8 cellular contexts compared by ENCODE assay signal in genomic region chr17:48577946-48578615, GRCh38. TPM values are rescaled to one million over a fixed set of nuclear protein-coding genes. Genes with fewer than 3 reads are reported as not detected.
DNase-seq lines count a peak whose midpoint lies in the region; ATAC-seq and TF ChIP-seq lines count a peak whose summit lies in the region.

Gene HOXB4 (minus strand): TSS chr17:48578350. CDS start chr17:48578319, 31 bp downstream.

- H3K36me3 ChIP-seq in prostate gland, result no peaks in the 10 kb centered on the region

- peak within 1 kb of the TSS; percentile 75 for H3K27ac Mint-ChIP-seq in activated T-helper 2 cell treated with anti-CD3 and anti-CD28 coated beads, Interferon-gamma antibody, Interleukin-2, Interleukin-4, amounts not matched to agents 10 μg/mL and 5 μg/mL and 100 μg/mL, durations not matched to agents 14 hours and 24 hours and 36 hours

- DNase-seq in Daoy (ENCODE audit: low read depth), result peak; percentile 75
- peak; percentile 92 for DNase-seq in OCI-M1 (lab: John Stamatoyannopoulos, UW)
- DNase-seq in activated T-helper 2 cell treated with anti-CD3 and anti-CD28 coated beads, Interferon-gamma antibody, Interleukin-2, Interleukin-4, amounts not matched to agents 10 μg/mL and 5 μg/mL and 100 μg/mL, durations not matched to agents 14 hours and 24 hours and 36 hours (ENCODE audit: low spot score), result peak; percentile 70
- DNase-seq in glomerular visceral epithelial cell (ENCODE audit: extremely low spot score), result peak; percentile 81
- no peak for DNase-seq in prostate gland (ENCODE audit: low spot score)
- DNase-seq in HuH-7 (ENCODE audit: low spot score), result no peak

- WGBS in prostate gland, result 2% methylated on average over 37 of the region's 58 CpGs

- H3K4me1 ChIP-seq in prostate gland (replicated peaks), result no peaks in the 10 kb centered on the region

- H3K36me3 Mint-ChIP-seq in activated T-helper 2 cell treated with anti-CD3 and anti-CD28 coated beads, Interferon-gamma antibody, Interleukin-2, Interleukin-4, amounts not matched to agents 10 μg/mL and 5 μg/mL and 100 μg/mL, durations not matched to agents 14 hours and 24 hours and 36 hours (ENCODE audit: low read depth), result peaks cover 2% of the 10 kb centered on the region

- no peaks in the 10 kb centered on the region for H3K9me3 Mint-ChIP-seq in activated T-helper 2 cell treated with anti-CD3 and anti-CD28 coated beads, Interferon-gamma antibody, Interleukin-2, Interleukin-4, amounts not matched to agents 10 μg/mL and 5 μg/mL and 100 μg/mL, durations not matched to agents 14 hours and 24 hours and 36 hours

- TF ChIP-seq POLR2A in prostate gland (IDR thresholded peaks at IDR 0.05), result no peak

- peaks cover 42% of the 10 kb centered on the region for H3K27me3 Mint-ChIP-seq in activated T-helper 2 cell treated with anti-CD3 and anti-CD28 coated beads, Interferon-gamma antibody, Interleukin-2, Interleukin-4, amounts not matched to agents 10 μg/mL and 5 μg/mL and 100 μg/mL, durations not matched to agents 14 hours and 24 hours and 36 hours (ENCODE audit: low read depth)

- peak within 1 kb of the TSS; percentile 85 for H3K4me3 Mint-ChIP-seq in activated T-helper 2 cell treated with anti-CD3 and anti-CD28 coated beads, Interferon-gamma antibody, Interleukin-2, Interleukin-4, amounts not matched to agents 10 μg/mL and 5 μg/mL and 100 μg/mL, durations not matched to agents 14 hours and 24 hours and 36 hours (ENCODE audit: low read depth)

- no peaks in the 10 kb centered on the region for H3K9me3 ChIP-seq in prostate gland

- peak within 1 kb of the TSS; percentile 14 to 27 for H3K4me3 ChIP-seq in prostate gland

- no peak within 1 kb of the TSS for H3K27ac ChIP-seq in prostate gland

- peaks cover 43% of the 10 kb centered on the region for H3K4me1 Mint-ChIP-seq in activated T-helper 2 cell treated with anti-CD3 and anti-CD28 coated beads, Interferon-gamma antibody, Interleukin-2, Interleukin-4, amounts not matched to agents 10 μg/mL and 5 μg/mL and 100 μg/mL, durations not matched to agents 14 hours and 24 hours and 36 hours (ENCODE audit: low read depth)

- H3K27me3 ChIP-seq in prostate gland (replicated peaks; ENCODE audit: insufficient read depth), result peaks cover 73% of the 10 kb centered on the region

- ATAC-seq in HG02678 (IDR thresholded peaks at IDR 0.05; ENCODE audit: unreplicated experiment) (peak; percentile 55), GM21367 (IDR thresholded peaks at IDR 0.05; ENCODE audit: unreplicated experiment) (no peak)

- no peak for TF ChIP-seq CTCF in prostate gland (IDR thresholded peaks at IDR 0.05)

- intact Hi-C loops in activated T-helper 2 cell treated with anti-CD3 and anti-CD28 coated beads, Interferon-gamma antibody, Interleukin-2, Interleukin-4, amounts not matched to agents 10 μg/mL and 5 μg/mL and 100 μg/mL, durations not matched to agents 14 hours and 24 hours and 36 hours (cut with micrococcal nuclease), result loop anchor here (2.0 kb wide), 1 partner anchor 31 kb away; no protein-coding TSS in a partner anchor
- intact Hi-C loops in prostate gland (cut with DNase I), result no loop called here

RNA-seq across cellular contexts. Expression of gene HOXB4, which starts in this region (rescaled TPM):
- 0.68 and 2.5 TPM in 2 replicates for total RNA-seq in Daoy (2014; rRNA removed; shearing (Covaris generic))
- total RNA-seq in activated T-helper 2 cell treated with anti-CD3 and anti-CD28 coated beads, Interferon-gamma antibody, Interleukin-2, Interleukin-4, amounts not matched to agents 10 μg/mL and 5 μg/mL and 100 μg/mL, durations not matched to agents 14 hours and 24 hours and 36 hours, result 3.0 and 3.3 TPM in 2 replicates
- total RNA-seq in prostate gland, result 1 to 10 TPM in 1 of 2 donors, under 1 TPM in 1; 0.41 to 1.1 TPM

Comparison
In these comparisons a context has a peak if more than half of its experiments do, and no peak if none do; other contexts are left out.
1. DNase-seq: peak in Daoy (single experiment), OCI-M1 (single experiment), activated T-helper 2 cell treated with anti-CD3 and anti-CD28 coated beads, Interferon-gamma antibody, Interleukin-2, Interleukin-4, amounts not matched to agents 10 μg/mL and 5 μg/mL and 100 μg/mL, durations not matched to agents 14 hours and 24 hours and 36 hours (single experiment) and glomerular visceral epithelial cell (single experiment); none in prostate gland (single experiment) and HuH-7 (single experiment).